ENCODE assay signal across 1 cellular context in the genomic region with DNA sequence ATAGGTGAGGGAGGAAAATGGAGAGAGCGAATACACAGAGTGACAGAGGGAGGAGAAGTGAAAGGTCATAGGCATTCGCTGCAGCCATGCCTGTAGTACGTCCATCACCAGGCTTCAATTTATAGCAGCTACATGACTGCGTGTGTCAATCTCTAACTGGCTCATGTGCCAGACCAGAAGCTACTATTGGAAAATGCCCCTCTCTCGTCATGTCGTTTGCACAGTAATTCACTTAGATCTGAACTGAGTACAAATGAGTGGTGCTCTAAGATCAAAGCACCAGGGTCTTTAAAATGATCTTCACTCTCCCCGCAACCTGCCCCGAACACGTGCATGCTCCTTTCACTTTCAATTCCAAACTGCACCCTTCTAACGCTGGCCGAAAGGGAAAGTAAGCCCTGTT.
TF ChIP-seq lines count a peak whose summit lies in the region.

No MANE protein-coding gene starts in this region.

TF ChIP-seq in K562, 482 proteins besides CTCF, POLR2A, EP300 and RAD21 (continued from another document):
- TF ChIP-seq RNF219 (CRISPR knock-in tag; IDR thresholded peaks at IDR 0.05) (no peak), PRPF4 (IDR thresholded peaks at IDR 0.05; ENCODE audit: insufficient read depth, low read depth, low read length, poor library complexity, severe bottlenecking) (no peak), CBX3 (IDR thresholded peaks at IDR 0.05; ENCODE audit: borderline replicate concordance in 1 of 2, low read length in 2 of 2) (no peak), ZMIZ1 (IDR thresholded peaks at IDR 0.05; ENCODE audit: low read depth in 2 of 2, low read length in 2 of 2) (no peak), PHF8 (IDR thresholded peaks at IDR 0.05; ENCODE audit: borderline replicate concordance, low read length) (no peak), TRIM24 (IDR thresholded peaks at IDR 0.05) (no peak), ASH1L (IDR thresholded peaks at IDR 0.05; ENCODE audit: borderline replicate concordance, low read depth, partially characterized antibody) (no peak), CEBPZ (IDR thresholded peaks at IDR 0.05; ENCODE audit: borderline replicate concordance, low read depth, low read length) (no peak), ZNF140 (CRISPR knock-in tag; IDR thresholded peaks at IDR 0.05) (no peak), ZFP36 (IDR thresholded peaks at IDR 0.05; ENCODE audit: low read depth, low read length, partially characterized antibody) (peak; percentile 7), MIER1 (IDR thresholded peaks at IDR 0.05; ENCODE audit: low read depth) (no peak), KAT7 (CRISPR knock-in tag; IDR thresholded peaks at IDR 0.05; ENCODE audit: borderline replicate concordance) (no peak), NR3C1 (CRISPR knock-in tag; IDR thresholded peaks at IDR 0.05) (no peak), WHSC1 (IDR thresholded peaks at IDR 0.05; ENCODE audit: low read length) (no peak), L3MBTL2 (IDR thresholded peaks at IDR 0.05) (peak; percentile 53), ZC3H11A (IDR thresholded peaks at IDR 0.05; ENCODE audit: low read depth, low read length) (no peak), PREB (CRISPR knock-in tag; IDR thresholded peaks at IDR 0.05) (no peak), GATAD2A (IDR thresholded peaks at IDR 0.05) (no peak), MGA (IDR thresholded peaks at IDR 0.05) (0 out of 2 replicates have a peak, but pooled peaks have one; percentile 14)
- TF ChIP-seq, protein P1, sequence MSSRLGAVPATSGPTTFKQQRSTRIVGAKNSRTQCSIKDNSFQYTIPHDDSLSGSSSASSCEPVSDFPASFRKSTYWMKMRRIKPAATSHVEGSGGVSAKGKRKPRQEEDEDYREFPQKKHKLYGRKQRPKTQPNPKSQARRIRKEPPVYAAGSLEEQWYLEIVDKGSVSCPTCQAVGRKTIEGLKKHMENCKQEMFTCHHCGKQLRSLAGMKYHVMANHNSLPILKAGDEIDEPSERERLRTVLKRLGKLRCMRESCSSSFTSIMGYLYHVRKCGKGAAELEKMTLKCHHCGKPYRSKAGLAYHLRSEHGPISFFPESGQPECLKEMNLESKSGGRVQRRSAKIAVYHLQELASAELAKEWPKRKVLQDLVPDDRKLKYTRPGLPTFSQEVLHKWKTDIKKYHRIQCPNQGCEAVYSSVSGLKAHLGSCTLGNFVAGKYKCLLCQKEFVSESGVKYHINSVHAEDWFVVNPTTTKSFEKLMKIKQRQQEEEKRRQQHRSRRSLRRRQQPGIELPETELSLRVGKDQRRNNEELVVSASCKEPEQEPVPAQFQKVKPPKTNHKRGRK (tag; IDR thresholded peaks at IDR 0.05) = no peak
- TF ChIP-seq, protein P2, sequence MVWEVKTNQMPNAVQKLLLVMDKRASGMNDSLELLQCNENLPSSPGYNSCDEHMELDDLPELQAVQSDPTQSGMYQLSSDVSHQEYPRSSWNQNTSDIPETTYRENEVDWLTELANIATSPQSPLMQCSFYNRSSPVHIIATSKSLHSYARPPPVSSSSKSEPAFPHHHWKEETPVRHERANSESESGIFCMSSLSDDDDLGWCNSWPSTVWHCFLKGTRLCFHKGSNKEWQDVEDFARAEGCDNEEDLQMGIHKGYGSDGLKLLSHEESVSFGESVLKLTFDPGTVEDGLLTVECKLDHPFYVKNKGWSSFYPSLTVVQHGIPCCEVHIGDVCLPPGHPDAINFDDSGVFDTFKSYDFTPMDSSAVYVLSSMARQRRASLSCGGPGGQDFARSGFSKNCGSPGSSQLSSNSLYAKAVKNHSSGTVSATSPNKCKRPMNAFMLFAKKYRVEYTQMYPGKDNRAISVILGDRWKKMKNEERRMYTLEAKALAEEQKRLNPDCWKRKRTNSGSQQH (CRISPR knock-in tag; IDR thresholded peaks at IDR 0.05) = no peak
- TF ChIP-seq, protein P3, sequence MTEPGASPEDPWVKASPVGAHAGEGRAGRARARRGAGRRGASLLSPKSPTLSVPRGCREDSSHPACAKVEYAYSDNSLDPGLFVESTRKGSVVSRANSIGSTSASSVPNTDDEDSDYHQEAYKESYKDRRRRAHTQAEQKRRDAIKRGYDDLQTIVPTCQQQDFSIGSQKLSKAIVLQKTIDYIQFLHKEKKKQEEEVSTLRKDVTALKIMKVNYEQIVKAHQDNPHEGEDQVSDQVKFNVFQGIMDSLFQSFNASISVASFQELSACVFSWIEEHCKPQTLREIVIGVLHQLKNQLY (CRISPR knock-in tag; conservative IDR thresholded peaks at IDR 0.05) = no peak
